In genomic region chr1:185132534-185132933, GRCh38 we compare ENCODE assay signal across 29 cellular contexts.
"Had no signal": no experiment of that assay in that cellular context is flagged by ENCODE, and none has a peak within 500 bp of the region (broad histone marks: within the 10 kb centered on the region; RNA-seq: fewer than 3 reads in every experiment).

No MANE protein-coding gene starts in this region.

- H3K27ac ChIP-seq: ascending aorta, cardiac muscle cell, SJCRH30, SK-N-MC had no signal

- H3K4me3 ChIP-seq: ascending aorta, cardiac muscle cell, SJCRH30, SK-N-MC had no signal

- DNase-seq: activated CD4-positive, alpha-beta T cell treated with anti-CD3 and anti-CD28 coated beads for 36 hours; activated CD4-positive, alpha-beta T cell treated with anti-CD3 and anti-CD28 coated beads, Interleukin-2, amount 10 ng/mL, durations not matched to agents 7 days and 5 days; activated CD4-positive, alpha-beta T cell treated with anti-CD3 and anti-CD28 coated beads, Interleukin-2, amount 50 U/mL, for 48 hours; activated CD8-positive, alpha-beta T cell treated with anti-CD3 and anti-CD28 coated beads, Interleukin-2, amount 10 ng/mL, durations not matched to agents 7 days and 5 days; activated gamma-delta T cell; activated naive CD4-positive, alpha-beta T cell treated with Interleukin-2 at 50 U/mL for 16 hours; activated naive CD8-positive, alpha-beta T cell treated with anti-CD3 and anti-CD28 coated beads, Interleukin-2, amount 10 ng/mL, durations not matched to agents 7 days and 5 days; activated T-cell treated with anti-CD3 and anti-CD28 coated beads, Interleukin-2, amount 50 U/mL, for 24 hours; amygdala; Kasumi-1; MM.1S; MV-4-11; NCI-H1092; NCI-H1417; NCI-H146; NCI-H187; NCI-H2081; NCI-H345; NCI-H524 treated with DMSO at 0.1 percent for 48 hours; NCI-H748 treated with DMSO at 0.1 percent for 48 hours; NK-92 treated with Interleukin-12 subunit alpha and Interleukin-12 subunit beta, amount 100 ng/mL, for 24 hours; OCI-M1; SHP77; SJCRH30; T1000 had no signal

- H3K9me3 ChIP-seq: SJCRH30 had no signal

- H3K4me1 ChIP-seq: ascending aorta, SJCRH30 had no signal

- H3K27me3 ChIP-seq: ascending aorta, cardiac muscle cell, SJCRH30 had no signal

- ATAC-seq: activated CD4-positive, alpha-beta T cell treated with anti-CD3 and anti-CD28 coated beads for 36 hours; activated CD4-positive, CD25-positive, alpha-beta regulatory T cell treated with anti-CD3 and anti-CD28 coated beads, Interleukin-2, amount 50 U/mL, for 24 hours; activated CD8-positive, alpha-beta T cell treated with anti-CD3 and anti-CD28 coated beads, Interleukin-2, amount 10 ng/mL, durations not matched to agents 7 days and 5 days had no signal
